9 cellular contexts compared by ENCODE assay signal in genomic region chrX:10015711-10016515, GRCh38. TPM values are rescaled to one million over a fixed set of nuclear protein-coding genes. Genes with fewer than 3 reads are reported as not detected.
DNase-seq lines count a peak whose midpoint lies in the region; ATAC-seq and TF ChIP-seq lines count a peak whose summit lies in the region.
"Had no signal": no experiment of that assay in that cellular context is flagged by ENCODE, and none has a peak within 500 bp of the region (broad histone marks: within the 10 kb centered on the region; RNA-seq: fewer than 3 reads in every experiment).

No MANE protein-coding gene starts in this region.

- 5 to 25% (median 22%) methylated on average over 12 to 79 of the region's 88 CpGs; no CpG with 5 or more reads in 1 of the 4 donors for WGBS in adrenal gland, 4 donors

- TF ChIP-seq POLR2A in adrenal gland (IDR thresholded peaks at IDR 0.05), result peak in 1 of 2 donors; percentile 48

- TF ChIP-seq CTCF in adrenal gland (IDR thresholded peaks at IDR 0.05), result peak in 1 of 6 experiments; percentile 3

- H3K27ac ChIP-seq in adrenal gland, result peak overlapping the region in 4 of 5 donors; percentile 69 to 93 (median 78)
- no peak overlapping the region for H3K27ac ChIP-seq in iPS-20b (ENCODE audit: low read length)
- peak overlapping the region; percentile 49 to 88 (median 78) for H3K27ac ChIP-seq in skin epidermis

- peak; percentile 6 for ATAC-seq in HG03571 (IDR thresholded peaks at IDR 0.05; ENCODE audit: unreplicated experiment)

- H3K9ac ChIP-seq in iPS-20b (ENCODE audit: low read depth, low read length), result peak overlapping the region; percentile 53; the same call in 1 of the 2 replicates

- DNase-seq in NCI-H2227 (lab: John Stamatoyannopoulos, UW; ENCODE audit: unreplicated experiment) (peak; percentile 39), NCI-H2227 treated with DMSO at 0.1 percent for 48 hours (lab: John Stamatoyannopoulos, UW) (no peak), adrenal gland (peak in 6 of 7 donors; percentile 39 to 62 (median 46)), OCI-M2 (lab: John Stamatoyannopoulos, UW; ENCODE audit: unreplicated experiment) (no peak)
- no peak for DNase-seq in stimulated activated CD4-positive, alpha-beta T cell treated with anti-CD3 and anti-CD28 coated beads, Interleukin-4, amount 100 ng/mL, for 24 hours

- peaks cover 4% of the 10 kb centered on the region for H3K27me3 ChIP-seq in adrenal gland
- no peaks in the 10 kb centered on the region for H3K27me3 ChIP-seq in iPS-20b (ENCODE audit: insufficient read depth, low read length)

- H3K36me3 ChIP-seq in adrenal gland (replicated peaks in 1 of 2), result no peaks in the 10 kb centered on the region
- no peaks in the 10 kb centered on the region; the same call in 1 of the 2 replicates for H3K36me3 ChIP-seq in iPS-20b (ENCODE audit: insufficient read depth, low read depth, low read length)

- intact Hi-C loops in adrenal gland (cut with DNase I), result no loop called here

- H3K4me1 ChIP-seq in adrenal gland (replicated peaks in 1 of 2), result peaks cover 7 to 8% of the 10 kb centered on the region in 2 donors
- peaks cover 26% of the 10 kb centered on the region; the same call in 1 of the 2 replicates for H3K4me1 ChIP-seq in iPS-20b (ENCODE audit: insufficient read depth, low read length)

- H3K4me3 ChIP-seq in adrenal gland (peak overlapping the region in 2 of 4 donors; percentile 28 to 42), iPS-20b (ENCODE audit: low read length) (peak overlapping the region; percentile 76), skin epidermis (peak overlapping the region; percentile 34 to 53 (median 47))

- H3K9me3 ChIP-seq in adrenal gland (replicated peaks in 1 of 3) (no peaks in the 10 kb centered on the region), iPS-20b (ENCODE audit: insufficient read depth, low read depth, low read length) (no peaks in the 10 kb centered on the region)

RNA-seq across cellular contexts. Expression of gene CLDN34, which starts 48.8 kb away (rescaled TPM):
- under 1 TPM in 1 of 8 donors, not detected in 7; 0.25 TPM for total RNA-seq in adrenal gland
- polyA plus RNA-seq in adrenal gland, result under 1 TPM in 1 of 3 donors, not detected in 2; 0.13 TPM
- total RNA-seq: subcutaneous adipose tissue had no signal

Comparison
In these comparisons a context has a peak if more than half of its experiments do, and no peak if none do; other contexts are left out.
1. DNase-seq: peak in NCI-H2227 (single experiment) and adrenal gland (6 of 7); none in NCI-H2227 treated with DMSO at 0.1 percent for 48 hours (single experiment), stimulated activated CD4-positive, alpha-beta T cell treated with anti-CD3 and anti-CD28 coated beads, Interleukin-4, amount 100 ng/mL, for 24 hours (single experiment) and OCI-M2 (single experiment).